ENCODE assay signal across 30 cellular contexts in genomic region chr1:177645491-177645890, GRCh38.
A peak's percentile ranks its signal among the peaks of the same experiment; 100 is the strongest.
DNase-seq lines count a peak whose midpoint lies in the region; TF ChIP-seq lines count a peak whose summit lies in the region.
"Had no signal": no experiment of that assay in that cellular context is flagged by ENCODE, and none has a peak within 500 bp of the region (broad histone marks: within the 10 kb centered on the region; RNA-seq: fewer than 3 reads in every experiment).

No MANE protein-coding gene starts in this region.

- H4K20me1 ChIP-seq in GM23248 (ENCODE audit: insufficient read depth), result no peaks in the 10 kb centered on the region

- H3K4me2 ChIP-seq in GM23248 (ENCODE audit: unreplicated experiment), result no peak overlapping the region
- H3K4me2 ChIP-seq: smooth muscle cell had no signal

- H3K36me3 ChIP-seq in GM23248 (ENCODE audit: low read depth), result no peaks in the 10 kb centered on the region
- H3K36me3 ChIP-seq: BE2C, gastroesophageal sphincter, left ventricle myocardium inferior, stomach, tibial artery had no signal

- peaks cover 38% of the 10 kb centered on the region for H3K4me1 Mint-ChIP-seq in brain
- H3K4me1 Mint-ChIP-seq: central memory CD8-positive, alpha-beta T cell; immature natural killer cell; naive B cell had no signal

- H3K9me2 ChIP-seq in GM23248 (ENCODE audit: insufficient read depth), result no peaks in the 10 kb centered on the region

- H3K4me3 Mint-ChIP-seq in brain, result peak overlapping the region in 1 of 5 experiments; percentile 60
- H3K4me3 Mint-ChIP-seq: activated CD8-positive, alpha-beta T cell treated with anti-CD3 and anti-CD28 coated beads, Interleukin-2, amount 10 ng/mL, durations not matched to agents 7 days and 5 days; activated naive CD8-positive, alpha-beta T cell; central memory CD8-positive, alpha-beta T cell; dendritic cell treated with granulocyte-macrophage colony-stimulating factor and Interleukin-4, amounts not matched to agents 40 ng/mL and 50 ng/mL, for 4 days; immature natural killer cell; naive B cell had no signal

- no peaks in the 10 kb centered on the region for H3K36me3 Mint-ChIP-seq in brain
- H3K36me3 Mint-ChIP-seq: activated naive CD8-positive, alpha-beta T cell; immature natural killer cell; naive B cell had no signal

- DNase-seq in NCI-H82 (lab: John Stamatoyannopoulos, UW) (peak; percentile 61), NCI-H82 treated with DMSO at 0.1 percent for 48 hours (lab: John Stamatoyannopoulos, UW; ENCODE audit: unreplicated experiment) (no peak), left kidney (ENCODE audit: low read depth, low spot score) (peak; percentile 81), GM23248 (no peak), superior temporal gyrus (ENCODE audit: extremely low spot score) (no peak), T-helper 9 cell (no peak)
- DNase-seq in stimulated activated CD4-positive, alpha-beta T cell treated with anti-CD3 and anti-CD28 coated beads, Interleukin-4, amount 100 ng/mL, for 1 hour, result no peak
- DNase-seq: activated CD4-positive, alpha-beta T cell treated with anti-CD3 and anti-CD28 coated beads for 1 hour; activated CD8-positive, alpha-beta T cell treated with anti-CD3 and anti-CD28 coated beads, Interleukin-2, amount 10 ng/mL, durations not matched to agents 7 days and 5 days; activated T-cell treated with anti-CD3 and anti-CD28 coated beads for 4 hours; aorta; BE2C; Caco-2; immature natural killer cell; Kasumi-1; left ventricle myocardium inferior; naive B cell; NCI-H1048; NCI-H1694 treated with DMSO at 0.1 percent for 48 hours; stimulated activated CD4-positive, alpha-beta T cell treated with anti-CD3 and anti-CD28 coated beads, Interleukin-1b, Interleukin-23, amount 100 ng/mL, for 48 hours; stomach; T-helper 1 cell; tibial artery had no signal

- no peak overlapping the region for H2AFZ ChIP-seq in GM23248

- H3K9ac ChIP-seq in GM23248, result no peak overlapping the region

- no peaks in the 10 kb centered on the region for H3K79me2 ChIP-seq in GM23248 (ENCODE audit: insufficient read depth)

- H3K9me3 Mint-ChIP-seq in brain, result peaks cover 0 to 6% (median 0%) of the 10 kb centered on the region in 5 experiments
- H3K9me3 Mint-ChIP-seq: dendritic cell treated with granulocyte-macrophage colony-stimulating factor and Interleukin-4, amounts not matched to agents 40 ng/mL and 50 ng/mL, for 4 days had no signal

- H3K27ac ChIP-seq in GM23248, result no peak overlapping the region
- H3K27ac ChIP-seq: left ventricle myocardium inferior, RWPE1, stomach, tibial artery had no signal

- no peak for TF ChIP-seq CTCF in brain (conservative IDR thresholded peaks at IDR 0.05)

- no peaks in the 10 kb centered on the region for H3K9me3 ChIP-seq in GM23248 (ENCODE audit: low read depth)
- H3K9me3 ChIP-seq: BE2C, Caco-2, gastroesophageal sphincter, left ventricle myocardium inferior, stomach, tibial artery had no signal

- H3K27me3 ChIP-seq in GM23248 (replicated peaks; ENCODE audit: insufficient read depth), result no peaks in the 10 kb centered on the region
- H3K27me3 ChIP-seq: BE2C, gastroesophageal sphincter, stomach, tibial artery had no signal

- in situ Hi-C loops in GM23248 (cut with MboI), result no loop called here

- H3K4me1 ChIP-seq in GM23248 (ENCODE audit: insufficient read depth), result no peaks in the 10 kb centered on the region
- H3K4me1 ChIP-seq: BE2C, Caco-2, gastroesophageal sphincter, left ventricle myocardium inferior, stomach, tibial artery had no signal

- peak overlapping the region; percentile 18 to 66 (median 28) for H3K27ac Mint-ChIP-seq in brain
- H3K27ac Mint-ChIP-seq: activated CD8-positive, alpha-beta T cell treated with anti-CD3 and anti-CD28 coated beads, Interleukin-2, amount 10 ng/mL, durations not matched to agents 7 days and 5 days; activated naive CD8-positive, alpha-beta T cell; dendritic cell treated with granulocyte-macrophage colony-stimulating factor and Interleukin-4, amounts not matched to agents 40 ng/mL and 50 ng/mL, for 4 days; immature natural killer cell; naive B cell had no signal

- peaks cover 3% of the 10 kb centered on the region for H3K27me3 Mint-ChIP-seq in brain
- H3K27me3 Mint-ChIP-seq: activated naive CD8-positive, alpha-beta T cell; central memory CD8-positive, alpha-beta T cell; dendritic cell treated with granulocyte-macrophage colony-stimulating factor and Interleukin-4, amounts not matched to agents 40 ng/mL and 50 ng/mL, for 4 days; naive B cell had no signal

- no peaks in the 10 kb centered on the region for H3F3A ChIP-seq in GM23248 (ENCODE audit: insufficient read depth)

- H3K4me3 ChIP-seq in GM23248, result no peak overlapping the region
- H3K4me3 ChIP-seq: gastroesophageal sphincter, left ventricle myocardium inferior, smooth muscle cell, stomach, tibial artery had no signal

- WGBS in GM23248 (ENCODE audit: low coverage in 1 of 2, low lambda C conversion rate in 2 of 2, missing lambda C conversion rate in 2 of 2), 2 experiments, result 37% methylated on average over 5 of the region's 5 CpGs

Comparison
In these comparisons a context has a peak if more than half of its experiments do, and no peak if none do; other contexts are left out.
1. DNase-seq: peak in NCI-H82 (single experiment) and left kidney (single experiment); none in NCI-H82 treated with DMSO at 0.1 percent for 48 hours (single experiment), GM23248 (single experiment), superior temporal gyrus (single experiment), stimulated activated CD4-positive, alpha-beta T cell treated with anti-CD3 and anti-CD28 coated beads, Interleukin-4, amount 100 ng/mL, for 1 hour (single experiment) and T-helper 9 cell (single experiment).